In genomic region chr12:53856132-53856531, GRCh38 we compare ENCODE assay signal across 1 cellular context.
TF ChIP-seq lines count a peak whose summit lies in the region.

No MANE protein-coding gene starts in this region.

TF ChIP-seq in GM23338, 12 proteins besides CTCF, POLR2A, EP300 and RAD21 (continued from another document):
- TF ChIP-seq ZNF462 (CRISPR knock-in tag; IDR thresholded peaks at IDR 0.05) (no peak), ZNF114 (CRISPR knock-in tag; IDR thresholded peaks at IDR 0.05) (no peak), ZNF331 (CRISPR knock-in tag; IDR thresholded peaks at IDR 0.05; ENCODE audit: low read depth) (no peak), POLR2AphosphoS5 (IDR thresholded peaks at IDR 0.05; ENCODE audit: low read depth) (no peak), JUNB (IDR thresholded peaks at IDR 0.05; ENCODE audit: unreplicated experiment) (no peak), EZH2 (IDR thresholded peaks at IDR 0.05; ENCODE audit: low read depth, unreplicated experiment) (no peak), EZH2phosphoT487 (IDR thresholded peaks at IDR 0.05; ENCODE audit: unreplicated experiment) (no peak), CREB1 (CRISPR knock-in tag; IDR thresholded peaks at IDR 0.05; ENCODE audit: low read depth) (no peak)
